In the genomic region with DNA sequence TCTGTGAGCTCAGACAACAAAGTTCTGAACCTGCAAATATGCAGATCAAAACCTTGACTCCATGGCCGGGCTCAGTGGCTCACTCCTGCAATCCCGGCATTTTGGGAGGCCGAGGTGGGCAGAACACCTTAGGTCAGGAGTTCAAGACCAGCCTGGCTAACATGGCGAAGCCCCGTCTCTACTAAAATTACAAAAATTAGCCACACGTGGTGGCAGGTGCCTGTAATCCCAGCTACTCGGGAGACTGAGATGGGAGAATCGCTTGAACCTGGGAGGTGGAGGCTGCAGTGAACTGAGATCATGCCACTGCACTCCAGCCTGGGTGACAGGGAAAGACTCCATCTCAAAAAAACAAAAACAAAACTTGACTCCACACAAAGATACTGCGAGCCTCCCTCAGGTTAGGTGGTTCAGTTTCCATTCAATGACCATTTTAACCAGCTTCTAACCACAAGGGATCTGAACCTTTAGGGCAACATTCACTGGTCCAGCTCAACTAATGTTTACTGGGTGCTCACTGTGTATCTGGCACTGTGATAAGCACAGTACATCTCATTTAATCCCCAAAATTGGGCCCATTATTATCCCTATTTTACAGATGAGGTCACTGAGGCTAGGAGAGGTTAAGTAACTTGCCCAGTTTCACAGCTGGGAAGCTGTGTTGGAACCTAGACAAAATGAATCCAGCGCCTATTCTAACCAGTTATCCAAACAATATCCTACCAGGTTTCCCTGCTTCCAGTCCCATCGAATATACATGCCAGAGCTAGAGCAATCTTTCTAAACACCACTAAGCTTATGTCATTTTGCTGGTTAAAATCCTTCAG, we compare ENCODE assay signal across 9 cellular contexts. TPM values are rescaled to one million over a fixed set of nuclear protein-coding genes. Genes with fewer than 3 reads are reported as not detected.
DNase-seq lines count a peak whose midpoint lies in the region; ATAC-seq and TF ChIP-seq lines count a peak whose summit lies in the region.
"Had no signal": no experiment of that assay in that cellular context is flagged by ENCODE, and none has a peak within 500 bp of the region (broad histone marks: within the 10 kb centered on the region; RNA-seq: fewer than 3 reads in every experiment).

No MANE protein-coding gene starts in this region.

- CTCF ChIA-PET in activated CD4-positive, alpha-beta memory T cell treated with anti-CD3 and anti-CD28 coated beads for 36 hours (lab: Charles Lee), result interaction anchor here (1.0 to 5.7 kb wide), 6 partner anchors 13 to 260 kb away, joined by 3 to 36 read pairs (median 4); no protein-coding TSS in a partner anchor

- H3K27ac Mint-ChIP-seq in activated T-cell treated with anti-CD3 and anti-CD28 coated beads, Interleukin-2, amount 50 U/mL, for 24 hours, result peak overlapping the region; percentile 100
- peak overlapping the region; percentile 100 for H3K27ac Mint-ChIP-seq in activated CD4-positive, alpha-beta memory T cell treated with anti-CD3 and anti-CD28 coated beads for 36 hours
- no peak overlapping the region for H3K27ac Mint-ChIP-seq in glutamatergic neuron (ENCODE audit: unreplicated experiment)
- no peak overlapping the region for H3K27ac Mint-ChIP-seq in stimulated activated memory B cell treated with anti-CD40 and anti-IgM and Interleukin-4, amounts not matched to agents 10 μg/mL and 1 μg/mL and 100 μg/mL, for 72 hours

- peaks cover 81% of the 10 kb centered on the region for H3K36me3 Mint-ChIP-seq in activated T-cell treated with anti-CD3 and anti-CD28 coated beads, Interleukin-2, amount 50 U/mL, for 24 hours (ENCODE audit: low read depth)
- H3K36me3 Mint-ChIP-seq in activated CD4-positive, alpha-beta memory T cell treated with anti-CD3 and anti-CD28 coated beads for 36 hours, result peaks cover 66% of the 10 kb centered on the region
- no peaks in the 10 kb centered on the region for H3K36me3 Mint-ChIP-seq in glutamatergic neuron (ENCODE audit: unreplicated experiment)
- H3K36me3 Mint-ChIP-seq in stimulated activated memory B cell treated with anti-CD40 and anti-IgM and Interleukin-4, amounts not matched to agents 10 μg/mL and 1 μg/mL and 100 μg/mL, for 72 hours, result peaks cover 61% of the 10 kb centered on the region

- no peaks in the 10 kb centered on the region for H3K9me3 Mint-ChIP-seq in activated T-cell treated with anti-CD3 and anti-CD28 coated beads, Interleukin-2, amount 50 U/mL, for 24 hours
- H3K9me3 Mint-ChIP-seq in activated CD4-positive, alpha-beta memory T cell treated with anti-CD3 and anti-CD28 coated beads for 36 hours, result no peaks in the 10 kb centered on the region
- H3K9me3 Mint-ChIP-seq in glutamatergic neuron (ENCODE audit: unreplicated experiment), result peaks cover 11% of the 10 kb centered on the region
- peaks cover 3% of the 10 kb centered on the region for H3K9me3 Mint-ChIP-seq in stimulated activated memory B cell treated with anti-CD40 and anti-IgM and Interleukin-4, amounts not matched to agents 10 μg/mL and 1 μg/mL and 100 μg/mL, for 72 hours

- no peak for TF ChIP-seq CTCF in glutamatergic neuron (IDR thresholded peaks at IDR 0.05; ENCODE audit: partially characterized antibody, unreplicated experiment)

- no peak for ATAC-seq in stimulated activated memory B cell treated with anti-CD40 and anti-IgM and Interleukin-4, amounts not matched to agents 10 μg/mL and 1 μg/mL and 100 μg/mL, for 72 hours
- ATAC-seq in left colon, result no peak

- H3K4me1 Mint-ChIP-seq in activated T-cell treated with anti-CD3 and anti-CD28 coated beads, Interleukin-2, amount 50 U/mL, for 24 hours (ENCODE audit: low read depth), result peaks cover 60% of the 10 kb centered on the region
- peaks cover 43% of the 10 kb centered on the region for H3K4me1 Mint-ChIP-seq in activated CD4-positive, alpha-beta memory T cell treated with anti-CD3 and anti-CD28 coated beads for 36 hours (ENCODE audit: low read depth)
- peaks cover 2% of the 10 kb centered on the region for H3K4me1 Mint-ChIP-seq in glutamatergic neuron (ENCODE audit: low read depth, unreplicated experiment)
- H3K4me1 Mint-ChIP-seq in stimulated activated memory B cell treated with anti-CD40 and anti-IgM and Interleukin-4, amounts not matched to agents 10 μg/mL and 1 μg/mL and 100 μg/mL, for 72 hours, result peaks cover 51% of the 10 kb centered on the region

- H3K27me3 Mint-ChIP-seq in activated T-cell treated with anti-CD3 and anti-CD28 coated beads, Interleukin-2, amount 50 U/mL, for 24 hours, result no peaks in the 10 kb centered on the region
- no peaks in the 10 kb centered on the region for H3K27me3 Mint-ChIP-seq in activated CD4-positive, alpha-beta memory T cell treated with anti-CD3 and anti-CD28 coated beads for 36 hours
- peaks cover 6% of the 10 kb centered on the region for H3K27me3 Mint-ChIP-seq in glutamatergic neuron (ENCODE audit: unreplicated experiment)
- H3K27me3 Mint-ChIP-seq in stimulated activated memory B cell treated with anti-CD40 and anti-IgM and Interleukin-4, amounts not matched to agents 10 μg/mL and 1 μg/mL and 100 μg/mL, for 72 hours, result no peaks in the 10 kb centered on the region

- no peak for DNase-seq in activated T-cell treated with anti-CD3 and anti-CD28 coated beads, Interleukin-2, amount 50 U/mL, for 24 hours
- no peak for DNase-seq in activated T-cell treated with anti-CD3 and anti-CD28 coated beads, Interleukin-2, amount 50 U/mL, for 1 hour
- DNase-seq in activated CD4-positive, alpha-beta memory T cell treated with anti-CD3 and anti-CD28 coated beads for 36 hours, result no peak
- no peak for DNase-seq in glutamatergic neuron
- DNase-seq in NCI-H748 treated with DMSO at 0.1 percent for 48 hours (lab: John Stamatoyannopoulos, UW), result no peak
- no peak for DNase-seq in amniotic stem cell (lab: John Stamatoyannopoulos, UW)
- no peak for DNase-seq in left colon
- DNase-seq: activated CD4-positive, CD25-positive, alpha-beta regulatory T cell had no signal

- H3K4me3 Mint-ChIP-seq in activated T-cell treated with anti-CD3 and anti-CD28 coated beads, Interleukin-2, amount 50 U/mL, for 24 hours, result peak overlapping the region; percentile 100
- peak overlapping the region; percentile 100 for H3K4me3 Mint-ChIP-seq in activated CD4-positive, alpha-beta memory T cell treated with anti-CD3 and anti-CD28 coated beads for 36 hours
- H3K4me3 Mint-ChIP-seq in glutamatergic neuron (ENCODE audit: unreplicated experiment), result peak overlapping the region; percentile 79
- H3K4me3 Mint-ChIP-seq in stimulated activated memory B cell treated with anti-CD40 and anti-IgM and Interleukin-4, amounts not matched to agents 10 μg/mL and 1 μg/mL and 100 μg/mL, for 72 hours, result peak overlapping the region; percentile 95

- POLR2A ChIA-PET in activated CD4-positive, alpha-beta memory T cell treated with anti-CD3 and anti-CD28 coated beads for 36 hours (lab: Charles Lee), result interaction anchor here (1.0 to 4.0 kb wide), 6 partner anchors 9 to 184 kb away, joined by 3 to 23 read pairs (median 6); partner anchors contain the start of gene NOP56

- intact Hi-C loops in activated CD4-positive, alpha-beta memory T cell treated with anti-CD3 and anti-CD28 coated beads for 36 hours (cut with micrococcal nuclease), result no loop called here
- intact Hi-C loops in left colon (cut with DNase I, micrococcal nuclease), result loop anchor here in 1 of 2 donors (5.0 kb wide), 1 partner anchor 49 kb away; no protein-coding TSS in a partner anchor

RNA-seq across cellular contexts. Expression of gene SNRPB, which starts 1.8 kb away (rescaled TPM):
- total RNA-seq in activated CD4-positive, alpha-beta memory T cell treated with anti-CD3 and anti-CD28 coated beads for 36 hours, result 100 to 1,000 TPM; 452 TPM
- total RNA-seq in glutamatergic neuron (ENCODE audit: unreplicated experiment) (114 TPM), left colon (100 to 1,000 TPM; 104 to 120 TPM)

RNA-seq across cellular contexts. Expression of gene ZNF343, which starts 39.9 kb away (rescaled TPM):
- total RNA-seq in activated CD4-positive, alpha-beta memory T cell treated with anti-CD3 and anti-CD28 coated beads for 36 hours, result 1 to 10 TPM; 6.8 to 6.9 TPM
- 15.5 TPM for total RNA-seq in glutamatergic neuron (ENCODE audit: unreplicated experiment)
- 1 to 10 TPM; 6.8 to 7.2 TPM for total RNA-seq in left colon

Comparison
In these comparisons a context has a peak if more than half of its experiments do, and no peak if none do; other contexts are left out.
1. H3K27ac Mint-ChIP-seq: peak in activated T-cell treated with anti-CD3 and anti-CD28 coated beads, Interleukin-2, amount 50 U/mL, for 24 hours (single experiment) and activated CD4-positive, alpha-beta memory T cell treated with anti-CD3 and anti-CD28 coated beads for 36 hours (single experiment); none in glutamatergic neuron (single experiment) and stimulated activated memory B cell treated with anti-CD40 and anti-IgM and Interleukin-4, amounts not matched to agents 10 μg/mL and 1 μg/mL and 100 μg/mL, for 72 hours (single experiment).
2. Peak in every context shown above with its lines, with median percentiles within 50 percentile points of each other: H3K4me3 Mint-ChIP-seq.